ENCODE assay signal across 14 cellular contexts in the genomic region with DNA sequence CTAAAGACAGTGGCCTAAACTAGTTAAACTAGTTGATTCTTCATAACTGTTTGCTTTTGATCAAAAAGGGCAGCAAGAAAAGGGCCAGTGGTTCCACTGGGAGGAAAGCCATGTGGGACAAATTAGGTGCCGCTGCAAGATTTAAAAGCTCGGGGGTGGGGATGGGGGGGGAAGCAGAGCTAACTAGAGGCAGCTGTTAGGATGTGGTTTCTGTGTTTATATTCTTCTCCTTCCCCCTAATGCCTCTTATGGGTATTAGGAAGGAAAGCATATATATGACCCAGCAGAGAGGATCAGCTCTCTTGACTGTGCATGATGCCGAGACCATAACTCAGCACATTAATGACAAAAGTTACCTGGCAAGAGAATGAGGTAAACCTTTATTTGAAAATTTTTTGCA.
DNase-seq lines count a peak whose midpoint lies in the region; ATAC-seq and TF ChIP-seq lines count a peak whose summit lies in the region.
"Had no signal": no experiment of that assay in that cellular context is flagged by ENCODE, and none has a peak within 500 bp of the region (broad histone marks: within the 10 kb centered on the region; RNA-seq: fewer than 3 reads in every experiment).

No MANE protein-coding gene starts in this region.

- CTCF ChIA-PET in OCI-LY7 (lab: Charles Lee; ENCODE audit: unreplicated experiment): no interaction called here

- DNase-seq in ELR (ENCODE audit: low read depth) (peak; percentile 19), OCI-LY7 (ENCODE audit: low spot score) (peak; percentile 29), hepatocyte (ENCODE audit: low spot score) (no peak), NCI-H1048 (lab: John Stamatoyannopoulos, UW) (no peak), substantia nigra (lab: John Stamatoyannopoulos, UW) (no peak), NCI-H748 (lab: John Stamatoyannopoulos, UW; ENCODE audit: unreplicated experiment) (no peak)
- no peak for DNase-seq in activated T-cell treated with anti-CD3 and anti-CD28 coated beads, Interleukin-2, amount 50 U/mL, for 4 hours
- DNase-seq: caudate nucleus; CD8-positive, alpha-beta T cell; NCI-H1092 treated with DMSO at 0.1 percent for 48 hours; NCI-H226; occipital lobe had no signal

- H3K9me3 ChIP-seq in OCI-LY7 (ENCODE audit: low read length) (no peaks in the 10 kb centered on the region), hepatocyte (ENCODE audit: low read depth) (no peaks in the 10 kb centered on the region)

- H3K4me3 Mint-ChIP-seq in activated T-cell treated with anti-CD3 and anti-CD28 coated beads, Interleukin-2, amount 50 U/mL, for 4 hours: no peak overlapping the region
- H3K4me3 Mint-ChIP-seq: activated naive CD4-positive, alpha-beta T cell treated with anti-CD3 and anti-CD28 coated beads, Interleukin-2, amount 50 U/mL, for 24 hours; CD8-positive, alpha-beta T cell had no signal

- H3K36me3 ChIP-seq in OCI-LY7 (ENCODE audit: insufficient read depth, low read length): no peaks in the 10 kb centered on the region
- H3K36me3 ChIP-seq in hepatocyte (replicated peaks; ENCODE audit: insufficient read depth, low read depth): no peaks in the 10 kb centered on the region

- ATAC-seq in HG03175 (IDR thresholded peaks at IDR 0.05; ENCODE audit: unreplicated experiment): peak; percentile 65
- ATAC-seq in activated T-cell treated with anti-CD3 and anti-CD28 coated beads, Interleukin-2, amount 50 U/mL, for 4 hours: no peak
- ATAC-seq: CD8-positive, alpha-beta T cell had no signal

- no peaks in the 10 kb centered on the region for H3K9me3 Mint-ChIP-seq in activated T-cell treated with anti-CD3 and anti-CD28 coated beads, Interleukin-2, amount 50 U/mL, for 4 hours
- H3K9me3 Mint-ChIP-seq: activated naive CD4-positive, alpha-beta T cell treated with anti-CD3 and anti-CD28 coated beads, Interleukin-2, amount 50 U/mL, for 24 hours; CD8-positive, alpha-beta T cell had no signal

- H3K27ac ChIP-seq in OCI-LY7 (ENCODE audit: low read depth, low read length, poor library complexity, severe bottlenecking): no peak overlapping the region
- no peak overlapping the region for H3K27ac ChIP-seq in hepatocyte
- H3K27ac ChIP-seq in substantia nigra (ENCODE audit: low read depth, low read length, poor library complexity, severe bottlenecking): no peak overlapping the region

- H2AFZ ChIP-seq in OCI-LY7 (ENCODE audit: low read length) (peak overlapping the region; percentile 24; the same call in 1 of the 2 replicates), hepatocyte (no peak overlapping the region)

- no peaks in the 10 kb centered on the region for H3K27me3 ChIP-seq in hepatocyte

- no peak overlapping the region for H3K4me3 ChIP-seq in OCI-LY7 (ENCODE audit: low read depth, low read length, poor library complexity, severe bottlenecking)
- no peak overlapping the region for H3K4me3 ChIP-seq in hepatocyte

- no peaks in the 10 kb centered on the region for H3K36me3 Mint-ChIP-seq in activated T-cell treated with anti-CD3 and anti-CD28 coated beads, Interleukin-2, amount 50 U/mL, for 4 hours (ENCODE audit: insufficient read depth)
- H3K36me3 Mint-ChIP-seq: activated naive CD4-positive, alpha-beta T cell treated with anti-CD3 and anti-CD28 coated beads, Interleukin-2, amount 50 U/mL, for 24 hours; CD8-positive, alpha-beta T cell had no signal

- no peaks in the 10 kb centered on the region for H3K4me1 Mint-ChIP-seq in activated T-cell treated with anti-CD3 and anti-CD28 coated beads, Interleukin-2, amount 50 U/mL, for 4 hours (ENCODE audit: low read depth)
- H3K4me1 Mint-ChIP-seq: activated naive CD4-positive, alpha-beta T cell treated with anti-CD3 and anti-CD28 coated beads, Interleukin-2, amount 50 U/mL, for 24 hours had no signal

- no peaks in the 10 kb centered on the region for H3K79me2 ChIP-seq in OCI-LY7 (ENCODE audit: insufficient read depth, low read depth, low read length)
- H3K79me2 ChIP-seq in hepatocyte: peaks cover 83% of the 10 kb centered on the region

- intact Hi-C loops in OCI-LY7 (cut with micrococcal nuclease; ENCODE audit: unreplicated experiment): no loop called here

- H3K9me2 ChIP-seq in OCI-LY7 (ENCODE audit: insufficient read depth, low read length) (no peaks in the 10 kb centered on the region), hepatocyte (replicated peaks; ENCODE audit: insufficient read depth) (no peaks in the 10 kb centered on the region)

- H3K27me3 Mint-ChIP-seq in activated T-cell treated with anti-CD3 and anti-CD28 coated beads, Interleukin-2, amount 50 U/mL, for 4 hours (ENCODE audit: low read depth): peaks cover 2% of the 10 kb centered on the region

- TF ChIP-seq CTCF in OCI-LY7 (conservative IDR thresholded peaks at IDR 0.05; ENCODE audit: low read length) (no peak), hepatocyte (IDR thresholded peaks at IDR 0.05; ENCODE audit: poor library complexity) (no peak)

- H3K4me1 ChIP-seq in OCI-LY7 (ENCODE audit: insufficient read depth, low read length, poor library complexity, severe bottlenecking) (peaks cover 33% of the 10 kb centered on the region), hepatocyte (ENCODE audit: insufficient read depth) (peaks cover 18% of the 10 kb centered on the region)

- POLR2A ChIA-PET in OCI-LY7 (lab: Charles Lee): interaction anchor here (0.5 to 1.5 kb wide), 5 partner anchors 9 to 621 kb away, joined by 3 to 5 read pairs (median 3); no protein-coding TSS in a partner anchor

- BruUV-seq in OCI-LY7 (replicated peaks; lab: Mats Ljungman, UMichigan): no TSS peak

- H3K4me2 ChIP-seq in OCI-LY7 (ENCODE audit: low read length) (peak overlapping the region; percentile 17; the same call in 1 of the 2 replicates), hepatocyte (peak overlapping the region; percentile 31)

- H4K20me1 ChIP-seq in OCI-LY7 (ENCODE audit: insufficient read depth, low read length): no peaks in the 10 kb centered on the region
- no peaks in the 10 kb centered on the region for H4K20me1 ChIP-seq in hepatocyte (ENCODE audit: insufficient read depth, poor library complexity, severe bottlenecking)

- 57% methylated on average over 3 of the region's 3 CpGs for whole genome bisulfite sequencing in hepatocyte (ENCODE audit: low lambda C conversion rate, missing lambda C conversion rate)

Comparison
In these comparisons a context has a peak if more than half of its experiments do, and no peak if none do; other contexts are left out.
1. DNase-seq: peak in ELR (single experiment) and OCI-LY7 (single experiment); none in hepatocyte (single experiment), NCI-H1048 (single experiment), substantia nigra (0 of 49), activated T-cell treated with anti-CD3 and anti-CD28 coated beads, Interleukin-2, amount 50 U/mL, for 4 hours (single experiment) and NCI-H748 (single experiment).